ENCODE assay signal across 14 cellular contexts in genomic region chr16:85201566-85201965, GRCh38.
DNase-seq lines count a peak whose midpoint lies in the region; FAIRE-seq and TF ChIP-seq lines count a peak whose summit lies in the region.
"Had no signal": no experiment of that assay in that cellular context is flagged by ENCODE, and none has a peak within 500 bp of the region (broad histone marks: within the 10 kb centered on the region; RNA-seq: fewer than 3 reads in every experiment).

No MANE protein-coding gene starts in this region.

- peaks cover 10% of the 10 kb centered on the region for H3K36me3 Mint-ChIP-seq in HFFc6 (ENCODE audit: low read depth)
- H3K36me3 Mint-ChIP-seq in activated T-helper 1 cell treated with anti-CD3 and anti-CD28 coated beads, Interleukin-12 subunit alpha, Interleukin-12 subunit beta, Interleukin-2, Interleukin-4 antibody, amounts not matched to agents 30 ng/mL and 10 ng/mL and 1 ng/mL, durations not matched to agents 14 hours and 24 hours and 36 hours (ENCODE audit: low read depth) = no peaks in the 10 kb centered on the region
- H3K36me3 Mint-ChIP-seq: activated naive CD4-positive, alpha-beta T cell treated with anti-CD3 and anti-CD28 coated beads, Interleukin-2, amount 10 ng/mL, durations not matched to agents 7 days and 5 days; CD4-positive, CD25-positive, alpha-beta regulatory T cell had no signal

- peak overlapping the region; percentile 26; the same call in 1 of the 2 replicates for H3K4me3 Mint-ChIP-seq in HFFc6
- H3K4me3 Mint-ChIP-seq in activated T-helper 1 cell treated with anti-CD3 and anti-CD28 coated beads, Interleukin-12 subunit alpha, Interleukin-12 subunit beta, Interleukin-2, Interleukin-4 antibody, amounts not matched to agents 30 ng/mL and 10 ng/mL and 1 ng/mL, durations not matched to agents 14 hours and 24 hours and 36 hours = no peak overlapping the region
- H3K4me3 Mint-ChIP-seq: activated naive CD4-positive, alpha-beta T cell treated with anti-CD3 and anti-CD28 coated beads, Interleukin-2, amount 10 ng/mL, durations not matched to agents 7 days and 5 days; CD4-positive, CD25-positive, alpha-beta regulatory T cell; stimulated activated naive CD8-positive, alpha-beta T cell treated with anti-CD3 and anti-CD28 coated beads, Interleukin-15, Interleukin-2, amounts not matched to agents 100 ng/mL and 50 ng/mL, for 24 hours had no signal

- no peaks in the 10 kb centered on the region for H3K9me3 Mint-ChIP-seq in HFFc6
- H3K9me3 Mint-ChIP-seq in activated T-helper 1 cell treated with anti-CD3 and anti-CD28 coated beads, Interleukin-12 subunit alpha, Interleukin-12 subunit beta, Interleukin-2, Interleukin-4 antibody, amounts not matched to agents 30 ng/mL and 10 ng/mL and 1 ng/mL, durations not matched to agents 14 hours and 24 hours and 36 hours = no peaks in the 10 kb centered on the region
- H3K9me3 Mint-ChIP-seq: activated naive CD4-positive, alpha-beta T cell treated with anti-CD3 and anti-CD28 coated beads, Interleukin-2, amount 10 ng/mL, durations not matched to agents 7 days and 5 days; CD4-positive, CD25-positive, alpha-beta regulatory T cell; stimulated activated naive CD8-positive, alpha-beta T cell treated with anti-CD3 and anti-CD28 coated beads, Interleukin-15, Interleukin-2, amounts not matched to agents 100 ng/mL and 50 ng/mL, for 24 hours had no signal

- H2BK12ac ChIP-seq in H1 (ENCODE audit: low read depth, low read length) = no peak overlapping the region

- peaks cover 3% of the 10 kb centered on the region for H3K27me3 Mint-ChIP-seq in HFFc6 (ENCODE audit: insufficient read depth)
- peaks cover 6% of the 10 kb centered on the region for H3K27me3 Mint-ChIP-seq in activated T-helper 1 cell treated with anti-CD3 and anti-CD28 coated beads, Interleukin-12 subunit alpha, Interleukin-12 subunit beta, Interleukin-2, Interleukin-4 antibody, amounts not matched to agents 30 ng/mL and 10 ng/mL and 1 ng/mL, durations not matched to agents 14 hours and 24 hours and 36 hours (ENCODE audit: insufficient read depth)
- H3K27me3 Mint-ChIP-seq: activated naive CD4-positive, alpha-beta T cell treated with anti-CD3 and anti-CD28 coated beads, Interleukin-2, amount 10 ng/mL, durations not matched to agents 7 days and 5 days; CD4-positive, CD25-positive, alpha-beta regulatory T cell had no signal

- H3K4ac ChIP-seq in H1 (replicated peaks; ENCODE audit: insufficient read length, low read depth, low read length) = no peak overlapping the region

- no peak overlapping the region; a peak in 1 of 7 replicates for H3K9ac ChIP-seq in H1 (replicated peaks in 1 of 4; ENCODE audit: extremely low read depth in 1 of 4, low read depth in 3 of 4, low read length in 3 of 4)

- no peak overlapping the region for H3K4me2 ChIP-seq in H1 (ENCODE audit: insufficient read depth in 1 of 2, low read depth in 2 of 2, low read length in 2 of 2)

- peak overlapping the region; percentile 47; the same call in 1 of the 2 replicates for H4K8ac ChIP-seq in H1 (ENCODE audit: extremely low read depth, insufficient read depth, low read length)

- H3K9me3 ChIP-seq in H1 (ENCODE audit: insufficient read depth in 2 of 2, low read depth in 1 of 2, low read length in 1 of 2) (peaks cover 5 to 10% of the 10 kb centered on the region in 2 experiments; a peak in 1 of 4 replicates), mesodermal cell (ENCODE audit: control insufficient read depth, low read length) (no peaks in the 10 kb centered on the region), suprapubic skin (no peaks in the 10 kb centered on the region)

- H2BK15ac ChIP-seq in H1 (ENCODE audit: low read length) = no peak overlapping the region

- H3K4me1 ChIP-seq in H1 (replicated peaks in 1 of 4; ENCODE audit: control insufficient read depth in 3 of 4, insufficient read depth in 4 of 4, low read length in 3 of 4) (peaks cover 3 to 30% (median 23%) of the 10 kb centered on the region in 4 experiments), mesodermal cell (ENCODE audit: control insufficient read depth, insufficient read depth, low read length, poor library complexity, severe bottlenecking) (peaks cover 67% of the 10 kb centered on the region), suprapubic skin (peaks cover 69% of the 10 kb centered on the region)

- H4K20me1 ChIP-seq in H1 (replicated peaks in 1 of 2; ENCODE audit: control insufficient read depth in 1 of 2, insufficient read depth in 2 of 2, low read length in 2 of 2) = no peaks in the 10 kb centered on the region

- no peak overlapping the region for H2BK5ac ChIP-seq in H1 (ENCODE audit: low read depth, low read length)

- H3K27me3 ChIP-seq in H1 (replicated peaks in 1 of 4; ENCODE audit: control insufficient read depth in 3 of 4, extremely low read depth in 1 of 4, insufficient read depth in 3 of 4, low read length in 3 of 4) (no peaks in the 10 kb centered on the region; a peak in 1 of 7 replicates), suprapubic skin (no peaks in the 10 kb centered on the region)

- CTCF ChIA-PET in H1 (lab: Charles Lee; ENCODE audit: partially characterized antibody) = interaction anchor here (1.0 to 3.6 kb wide), 7 partner anchors 9 to 96 kb away, joined by 3 to 17 read pairs (median 4); no protein-coding TSS in a partner anchor

- H2BK20ac ChIP-seq in H1 (ENCODE audit: low read length) = no peak overlapping the region

- H3K36me3 ChIP-seq in H1 (ENCODE audit: control insufficient read depth in 2 of 4, insufficient read depth in 4 of 4, low read length in 3 of 4) = no peaks in the 10 kb centered on the region
- peaks cover 2% of the 10 kb centered on the region for H3K36me3 ChIP-seq in mesodermal cell (ENCODE audit: control insufficient read depth, insufficient read depth, low read length)
- no peaks in the 10 kb centered on the region for H3K36me3 ChIP-seq in suprapubic skin

- H3K27ac ChIP-seq in H1 (ENCODE audit: low read depth, low read length) = no peak overlapping the region
- H3K27ac ChIP-seq in mesodermal cell (ENCODE audit: low read depth, low read length, severe bottlenecking) = peak overlapping the region; percentile 95
- H3K27ac ChIP-seq in suprapubic skin = peak overlapping the region; percentile 81

- H3K23ac ChIP-seq in H1 (ENCODE audit: insufficient read length) = no peak overlapping the region

- peaks cover 80% of the 10 kb centered on the region for H3K4me1 Mint-ChIP-seq in HFFc6 (ENCODE audit: low read depth)
- H3K4me1 Mint-ChIP-seq in activated T-helper 1 cell treated with anti-CD3 and anti-CD28 coated beads, Interleukin-12 subunit alpha, Interleukin-12 subunit beta, Interleukin-2, Interleukin-4 antibody, amounts not matched to agents 30 ng/mL and 10 ng/mL and 1 ng/mL, durations not matched to agents 14 hours and 24 hours and 36 hours (ENCODE audit: low read depth) = no peaks in the 10 kb centered on the region
- H3K4me1 Mint-ChIP-seq: activated naive CD4-positive, alpha-beta T cell treated with anti-CD3 and anti-CD28 coated beads, Interleukin-2, amount 10 ng/mL, durations not matched to agents 7 days and 5 days; CD4-positive, CD25-positive, alpha-beta regulatory T cell had no signal

- no peak for TF ChIP-seq RAD21 in H1 (IDR thresholded peaks at IDR 0.05 in 1 of 2, conservative IDR thresholded peaks at IDR 0.05 in 1 of 2; ENCODE audit: low read depth in 2 of 2, low read length in 2 of 2)

- H2AFZ ChIP-seq in H1 (ENCODE audit: low read length) = no peak overlapping the region

- no peak for TF ChIP-seq CTCF in HFFc6 (IDR thresholded peaks at IDR 0.05)
- no peak for TF ChIP-seq CTCF in H1 (IDR thresholded peaks at IDR 0.05; ENCODE audit: control extremely low read depth in 1 of 3, insufficient read depth in 1 of 3, low read depth in 1 of 3, low read length in 3 of 3)
- no peak for TF ChIP-seq CTCF in suprapubic skin (IDR thresholded peaks at IDR 0.05)

- no peak overlapping the region for H3K4me3 ChIP-seq in H1 (ENCODE audit: extremely low read depth in 1 of 4, insufficient read depth in 2 of 4, low read depth in 3 of 4, low read length in 4 of 4)
- H3K4me3 ChIP-seq in mesodermal cell (ENCODE audit: extremely low read depth, insufficient read depth, low read length, poor library complexity, severe bottlenecking) = no peak overlapping the region
- no peak overlapping the region for H3K4me3 ChIP-seq in suprapubic skin
- H3K4me3 ChIP-seq: GM12878 had no signal

- WGBS in H1 (ENCODE audit: extremely low coverage in 1 of 2, insufficient coverage in 1 of 2, insufficient read length in 1 of 2, insufficient replicate concordance in 2 of 2, low coverage in 1 of 2, low lambda C conversion rate in 2 of 2, missing lambda C conversion rate in 1 of 2), 2 experiments = 83% methylated on average over 8 of the region's 8 CpGs; no CpG with 5 or more reads in 1 of the 2 experiments
- 61 to 79% methylated on average over 5 to 6 of the region's 8 CpGs for WGBS in mesodermal cell (ENCODE audit: insufficient coverage in 2 of 2), 2 experiments
- WGBS in suprapubic skin = 79% methylated on average over 8 of the region's 8 CpGs

- no peaks in the 10 kb centered on the region; the same call in 1 of the 2 replicates for H3K79me1 ChIP-seq in H1 (ENCODE audit: low read depth, low read length)

- H3K18ac ChIP-seq in H1 (ENCODE audit: extremely low read depth, low read length) = no peak overlapping the region; the same call in 1 of the 2 replicates

- H3K27ac Mint-ChIP-seq in HFFc6 = peak overlapping the region; percentile 85
- no peak overlapping the region for H3K27ac Mint-ChIP-seq in activated T-helper 1 cell treated with anti-CD3 and anti-CD28 coated beads, Interleukin-12 subunit alpha, Interleukin-12 subunit beta, Interleukin-2, Interleukin-4 antibody, amounts not matched to agents 30 ng/mL and 10 ng/mL and 1 ng/mL, durations not matched to agents 14 hours and 24 hours and 36 hours
- H3K27ac Mint-ChIP-seq: activated naive CD4-positive, alpha-beta T cell treated with anti-CD3 and anti-CD28 coated beads, Interleukin-2, amount 10 ng/mL, durations not matched to agents 7 days and 5 days; CD4-positive, CD25-positive, alpha-beta regulatory T cell; stimulated activated naive CD8-positive, alpha-beta T cell treated with anti-CD3 and anti-CD28 coated beads, Interleukin-15, Interleukin-2, amounts not matched to agents 100 ng/mL and 50 ng/mL, for 24 hours had no signal

- intact Hi-C loops in activated T-helper 1 cell treated with anti-CD3 and anti-CD28 coated beads, Interleukin-12 subunit alpha, Interleukin-12 subunit beta, Interleukin-2, Interleukin-4 antibody, amounts not matched to agents 30 ng/mL and 10 ng/mL and 1 ng/mL, durations not matched to agents 14 hours and 24 hours and 36 hours (cut with micrococcal nuclease) = no loop called here

- no peak overlapping the region for H4K91ac ChIP-seq in H1 (replicated peaks; ENCODE audit: insufficient read length, low read length)

- H3K14ac ChIP-seq in H1 (ENCODE audit: insufficient read length) = no peak overlapping the region

- POLR2A ChIA-PET in H1 (lab: Charles Lee; ENCODE audit: partially characterized antibody) = no interaction called here

- no peak overlapping the region for H3K56ac ChIP-seq in H1 (replicated peaks; ENCODE audit: insufficient read length, low read depth, low read length)

- no peak for FAIRE-seq in H1 (lab: Jason Lieb, UNC)
- FAIRE-seq: GM12878 had no signal

- TF ChIP-seq POLR2A in H1 (IDR thresholded peaks at IDR 0.05; ENCODE audit: control extremely low read depth in 1 of 2, low read depth in 2 of 2, low read length in 2 of 2) (no peak), suprapubic skin (IDR thresholded peaks at IDR 0.05) (no peak)

- H3K79me2 ChIP-seq in H1 (ENCODE audit: control insufficient read depth in 1 of 2, insufficient read depth in 2 of 2, low read length in 2 of 2) = peaks cover 0 to 10% of the 10 kb centered on the region in 2 experiments; a peak in 1 of 4 replicates

- H2BK120ac ChIP-seq in H1 (replicated peaks; ENCODE audit: low read depth, low read length) = no peak overlapping the region

- no peaks in the 10 kb centered on the region for H3K23me2 ChIP-seq in H1 (ENCODE audit: low read depth, low read length)

- DNase-seq in HFFc6 (no peak), H1 (ENCODE audit: low read depth in 1 of 2, low spot score in 2 of 2) (no peak), suprapubic skin (ENCODE audit: low spot score in 2 of 2) (no peak), NCI-H2081 (lab: John Stamatoyannopoulos, UW) (no peak), A172 (ENCODE audit: low spot score) (no peak)
- no peak for DNase-seq in activated T-helper 1 cell treated with anti-CD3 and anti-CD28 coated beads, Interleukin-12 subunit alpha, Interleukin-12 subunit beta, Interleukin-2, Interleukin-4 antibody, amounts not matched to agents 30 ng/mL and 10 ng/mL and 1 ng/mL, durations not matched to agents 14 hours and 24 hours and 36 hours (ENCODE audit: low spot score)
- DNase-seq: activated naive CD4-positive, alpha-beta T cell treated with anti-CD3 and anti-CD28 coated beads, Interleukin-2, amount 10 ng/mL, durations not matched to agents 7 days and 5 days; CD4-positive, CD25-positive, alpha-beta regulatory T cell; cerebellar nuclear complex; Karpas-422; NCI-H526 had no signal

- H2AK5ac ChIP-seq in H1 (ENCODE audit: low read depth, low read length) = peak overlapping the region; percentile 5; the same call in 1 of the 2 replicates

- TF ChIP-seq EP300 in H1 (IDR thresholded peaks at IDR 0.05; ENCODE audit: borderline replicate concordance in 1 of 2, low read depth in 2 of 2, low read length in 2 of 2) = no peak
- TF ChIP-seq EP300 in suprapubic skin (IDR thresholded peaks at IDR 0.05) = no peak

- no peak overlapping the region for H4K5ac ChIP-seq in H1 (ENCODE audit: insufficient read length, low read depth, low read length)
